19 cellular contexts compared by ENCODE assay signal in genomic region chr22:38050720-38051119, GRCh38. TPM values are rescaled to one million over a fixed set of nuclear protein-coding genes. Genes with fewer than 3 reads are reported as not detected.
DNase-seq lines count a peak whose midpoint lies in the region; ATAC-seq and TF ChIP-seq lines count a peak whose summit lies in the region.
"Had no signal": no experiment of that assay in that cellular context is flagged by ENCODE, and none has a peak within 500 bp of the region (broad histone marks: within the 10 kb centered on the region; RNA-seq: fewer than 3 reads in every experiment).

No MANE protein-coding gene starts in this region.

- H3K4me1 ChIP-seq in esophagus muscularis mucosa (peaks cover 8 to 17% (median 9%) of the 10 kb centered on the region in 4 donors), rectal smooth muscle tissue (ENCODE audit: control insufficient read depth, insufficient read depth, low read length) (no peaks in the 10 kb centered on the region), thyroid gland (no peaks in the 10 kb centered on the region), stomach (peaks cover 0 to 8% (median 6%) of the 10 kb centered on the region in 4 donors)
- H3K4me1 ChIP-seq: HAP-1 had no signal

- CTCF ChIA-PET in WTC11 (lab: Charles Lee): interaction anchor here (1.4 to 3.2 kb wide), 2 partner anchors 17 to 47 kb away, joined by 5 to 8 read pairs; no protein-coding TSS in a partner anchor

- POLR2A ChIA-PET in WTC11 (lab: Charles Lee): interaction anchor here (0.6 kb wide), 1 partner anchor 16 kb away, joined by 3 read pairs; no protein-coding TSS in a partner anchor

- TF ChIP-seq EP300 in esophagus muscularis mucosa (IDR thresholded peaks at IDR 0.05) (no peak), stomach (IDR thresholded peaks at IDR 0.05) (no peak)

- H3K9me3 ChIP-seq in esophagus muscularis mucosa (no peaks in the 10 kb centered on the region), thyroid gland (no peaks in the 10 kb centered on the region), stomach (no peaks in the 10 kb centered on the region)
- H3K9me3 ChIP-seq: BLaER1, HAP-1, MG63 had no signal

- H3K27me3 Mint-ChIP-seq in type B pancreatic cell: peaks cover 5% of the 10 kb centered on the region
- H3K27me3 Mint-ChIP-seq in WTC11 (ENCODE audit: low read depth): no peaks in the 10 kb centered on the region; the same call in 1 of the 2 replicates

- no peak overlapping the region for H3K27ac Mint-ChIP-seq in type B pancreatic cell
- H3K27ac Mint-ChIP-seq in WTC11: no peak overlapping the region
- H3K27ac Mint-ChIP-seq: CD4-positive, alpha-beta T cell had no signal

- no peak for TF ChIP-seq POLR2A in esophagus muscularis mucosa (IDR thresholded peaks at IDR 0.05; ENCODE audit: low read depth)
- no peak for TF ChIP-seq POLR2A in thyroid gland (IDR thresholded peaks at IDR 0.05)
- TF ChIP-seq POLR2A in stomach (IDR thresholded peaks at IDR 0.05): no peak

- TF ChIP-seq CTCF in esophagus muscularis mucosa (IDR thresholded peaks at IDR 0.05) (no peak), type B pancreatic cell (conservative IDR thresholded peaks at IDR 0.05) (no peak), WTC11 (IDR thresholded peaks at IDR 0.05) (no peak), thyroid gland (IDR thresholded peaks at IDR 0.05) (no peak), stomach (IDR thresholded peaks at IDR 0.05) (no peak)

- no peak overlapping the region for H3K4me3 Mint-ChIP-seq in type B pancreatic cell
- no peak overlapping the region for H3K4me3 Mint-ChIP-seq in WTC11
- H3K4me3 Mint-ChIP-seq: CD4-positive, alpha-beta T cell had no signal

- H3K4me3 ChIP-seq in esophagus muscularis mucosa (no peak overlapping the region), rectal smooth muscle tissue (ENCODE audit: low read length) (no peak overlapping the region), thyroid gland (replicated peaks in 1 of 3) (no peak overlapping the region), stomach (no peak overlapping the region)
- H3K4me3 ChIP-seq: BLaER1, GM23248, HAP-1, MG63 had no signal

- intact Hi-C loops in esophagus muscularis mucosa (cut with DNase I) (loop anchor here (5.0 kb wide), 1 partner anchor 302 kb away; no protein-coding TSS in a partner anchor), thyroid gland (cut with DNase I) (no loop called here), stomach (cut with DNase I; ENCODE audit: low total_unique reads) (loop anchor here (10.0 kb wide), 1 partner anchor 294 kb away; no protein-coding TSS in a partner anchor)

- WGBS in esophagus muscularis mucosa: 60% methylated on average over 1 of the region's 7 CpGs
- WGBS in thyroid gland, 2 donors: 87 to 93% methylated on average over 7 of the region's 7 CpGs
- WGBS in stomach, 5 donors: 85 to 94% (median 91%) methylated on average over 7 of the region's 7 CpGs

- H3K36me3 Mint-ChIP-seq in type B pancreatic cell (no peaks in the 10 kb centered on the region), WTC11 (no peaks in the 10 kb centered on the region)

- H3K36me3 ChIP-seq in esophagus muscularis mucosa (no peaks in the 10 kb centered on the region), rectal smooth muscle tissue (ENCODE audit: control insufficient read depth, insufficient read depth, low read length) (no peaks in the 10 kb centered on the region), thyroid gland (no peaks in the 10 kb centered on the region), stomach (no peaks in the 10 kb centered on the region)
- H3K36me3 ChIP-seq: BLaER1, HAP-1, MG63 had no signal

- H3K9me3 Mint-ChIP-seq in type B pancreatic cell (no peaks in the 10 kb centered on the region), WTC11 (no peaks in the 10 kb centered on the region)
- H3K9me3 Mint-ChIP-seq: CD4-positive, alpha-beta T cell had no signal

- peak overlapping the region; percentile 99 for H3K27ac ChIP-seq in angular gyrus (ENCODE audit: low read depth, low read length)
- H3K27ac ChIP-seq in esophagus muscularis mucosa (replicated peaks in 1 of 4): peak overlapping the region in 3 of 4 donors; percentile 36 to 65 (median 47)
- peak overlapping the region; percentile 21 for H3K27ac ChIP-seq in rectal smooth muscle tissue (ENCODE audit: low read depth, low read length)
- H3K27ac ChIP-seq in thyroid gland: no peak overlapping the region
- peak overlapping the region in 1 of 5 donors; percentile 32 for H3K27ac ChIP-seq in stomach
- H3K27ac ChIP-seq: BLaER1, GM23248 had no signal

- H3K4me1 Mint-ChIP-seq in type B pancreatic cell (ENCODE audit: unreplicated experiment) (peaks cover 8% of the 10 kb centered on the region), WTC11 (peaks cover 7% of the 10 kb centered on the region)

- peaks cover 0 to 12% (median 0%) of the 10 kb centered on the region in 4 donors for H3K27me3 ChIP-seq in esophagus muscularis mucosa
- no peaks in the 10 kb centered on the region for H3K27me3 ChIP-seq in rectal smooth muscle tissue (ENCODE audit: control insufficient read depth, insufficient read depth, low read length)
- H3K27me3 ChIP-seq in thyroid gland: no peaks in the 10 kb centered on the region
- peaks cover 0 to 22% (median 0%) of the 10 kb centered on the region in 3 donors for H3K27me3 ChIP-seq in stomach
- H3K27me3 ChIP-seq: BLaER1 had no signal

- H3K9ac ChIP-seq in rectal smooth muscle tissue (ENCODE audit: low read length): no peak overlapping the region
- H3K9ac ChIP-seq: BLaER1, GM23248 had no signal

- no peak for ATAC-seq in WTC11
- ATAC-seq: PC-3 had no signal

- DNase-seq in esophagus muscularis mucosa (ENCODE audit: extremely low spot score) (no peak), type B pancreatic cell (ENCODE audit: extremely low spot score, unreplicated experiment) (peak; percentile 68), WTC11 (ENCODE audit: low spot score) (no peak), thyroid gland (no peak), stomach (no peak)
- DNase-seq: CD4-positive, alpha-beta T cell; GM23248; KG1; MG63; NCI-H2029; NCI-H446; NCI-H82; NK-92 treated with Interleukin-12 subunit alpha and Interleukin-12 subunit beta, amount 100 ng/mL, for 24 hours; PC-3 had no signal

TF ChIP-seq in WTC11, 78 proteins besides CTCF, POLR2A, EP300 and RAD21 (continues in another document):
- TF ChIP-seq TCF7 (CRISPR knock-in tag; IDR thresholded peaks at IDR 0.05; ENCODE audit: low read depth) (no peak), RELA (CRISPR knock-in tag; IDR thresholded peaks at IDR 0.05; ENCODE audit: borderline replicate concordance) (no peak), SP1 (CRISPR knock-in tag; conservative IDR thresholded peaks at IDR 0.05) (no peak), ELF4 (CRISPR knock-in tag; IDR thresholded peaks at IDR 0.05; ENCODE audit: low read depth) (no peak), USF1 (CRISPR knock-in tag; IDR thresholded peaks at IDR 0.05) (no peak), IRF2 (CRISPR knock-in tag; IDR thresholded peaks at IDR 0.05; ENCODE audit: borderline replicate concordance, low read depth) (no peak), ZBTB43 (CRISPR knock-in tag; IDR thresholded peaks at IDR 0.05) (no peak), HMGA2 (CRISPR knock-in tag; IDR thresholded peaks at IDR 0.05) (no peak), PRRX2 (CRISPR knock-in tag; IDR thresholded peaks at IDR 0.05) (no peak), TP53 (CRISPR knock-in tag; IDR thresholded peaks at IDR 0.05) (no peak), SMAD4 (CRISPR knock-in tag; IDR thresholded peaks at IDR 0.05) (no peak), ZBTB21 (CRISPR knock-in tag; IDR thresholded peaks at IDR 0.05; ENCODE audit: borderline replicate concordance) (no peak)

RNA-seq across cellular contexts. Expression of gene PICK1, which starts 6.5 kb away (rescaled TPM):
- total RNA-seq in esophagus muscularis mucosa (10 to 100 TPM; 23.3 to 36.1 (median 31.1) TPM), type B pancreatic cell (ENCODE audit: low replicate concordance) (45.4 and 45.6 TPM in 2 replicates), WTC11 (2021) (28.1 to 33.4 TPM (median 28.2 TPM) in 3 replicates), thyroid gland (10 to 100 TPM; 52.2 to 81.4 (median 57.5) TPM), stomach (10 to 100 TPM; 24.5 to 44.3 (median 28.8) TPM)
- 10 to 100 TPM; 20.7 to 27.2 (median 21.7) TPM for polyA plus RNA-seq in stomach

RNA-seq across cellular contexts. Expression of gene SLC16A8, which starts 33.3 kb away (rescaled TPM):
- under 1 TPM in 3 of 4 donors, not detected in 1; 0.29 to 0.65 (median 0.33) TPM for total RNA-seq in esophagus muscularis mucosa
- not detected in 2 replicates for total RNA-seq in type B pancreatic cell (ENCODE audit: low replicate concordance)
- total RNA-seq in WTC11 (2021): 0.53 to 0.98 TPM (median 0.57 TPM) in 3 replicates
- 1 to 10 TPM in 1 of 4 donors, under 1 TPM in 1, not detected in 2; 0.88 to 1.0 TPM for total RNA-seq in thyroid gland
- not detected for total RNA-seq in stomach
- polyA plus RNA-seq in stomach: under 1 TPM in 1 of 3 donors, not detected in 2; 0.48 TPM
- total RNA-seq: CD4-positive, alpha-beta T cell; PC-3 had no signal
- polyA plus RNA-seq: AG04450 had no signal

RNA-seq across cellular contexts. Expression of gene BAIAP2L2, which starts 59.8 kb away (rescaled TPM):
- total RNA-seq in esophagus muscularis mucosa: 1 to 10 TPM in 1 of 4 donors, under 1 TPM in 3; 0.13 to 1.1 (median 0.58) TPM
- total RNA-seq in type B pancreatic cell (ENCODE audit: low replicate concordance): 4.5 and 12.1 TPM in 2 replicates
- total RNA-seq in WTC11 (2021): 3.0 to 5.7 TPM (median 4.9 TPM) in 3 replicates
- total RNA-seq in thyroid gland: 1 to 10 TPM in 2 of 4 donors, under 1 TPM in 2; 0.50 to 1.7 (median 1.1) TPM
- total RNA-seq in stomach: 100 to 1,000 TPM in 1 of 5 donors, 10 to 100 TPM in 2, 1 to 10 TPM in 2; 1.3 to 397 (median 12.2) TPM
- polyA plus RNA-seq in stomach: 1 to 10 TPM; 1.2 to 6.8 (median 4.0) TPM

Comparison
In these comparisons a context has a peak if more than half of its experiments do, and no peak if none do; other contexts are left out.
1. H3K27ac ChIP-seq: peak in angular gyrus (single experiment), esophagus muscularis mucosa (3 of 4) and rectal smooth muscle tissue (single experiment); none in thyroid gland (0 of 3).